Comparison of ENCODE assay signal across 17 cellular contexts in the genomic region with DNA sequence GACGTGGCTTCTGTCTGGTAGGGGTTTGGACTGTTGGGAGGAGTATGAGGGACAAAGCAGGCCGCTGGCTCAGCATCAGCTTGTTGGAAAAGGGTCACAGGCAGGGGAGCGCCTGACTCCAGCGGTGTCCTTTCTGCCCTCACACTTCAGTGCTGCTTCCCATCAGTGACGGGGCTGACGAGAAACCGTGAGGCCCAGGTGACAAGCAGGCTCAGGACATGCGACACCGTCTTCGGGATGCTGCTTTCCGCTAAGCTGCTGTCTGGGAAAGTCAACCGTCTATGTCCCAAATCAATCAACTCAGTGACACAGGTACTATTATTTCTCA.
"Had no signal": no experiment of that assay in that cellular context is flagged by ENCODE, and none has a peak within 500 bp of the region (broad histone marks: within the 10 kb centered on the region; RNA-seq: fewer than 3 reads in every experiment).

No MANE protein-coding gene starts in this region.

- H3K4me1 Mint-ChIP-seq: activated naive CD4-positive, alpha-beta T cell treated with anti-CD3 and anti-CD28 coated beads, Interleukin-2, amount 50 U/mL, for 24 hours had no signal

- H3K4me1 ChIP-seq: adrenal gland had no signal

- H3K4me3 Mint-ChIP-seq: activated naive CD4-positive, alpha-beta T cell treated with anti-CD3 and anti-CD28 coated beads, Interleukin-2, amount 50 U/mL, for 24 hours had no signal

- H3K9me3 ChIP-seq: adrenal gland, esophagus squamous epithelium, transverse colon had no signal

- H3K4me3 ChIP-seq: adrenal gland, esophagus squamous epithelium, transverse colon had no signal

- H3K27ac ChIP-seq: adrenal gland had no signal

- H3K9me3 Mint-ChIP-seq: activated naive CD4-positive, alpha-beta T cell treated with anti-CD3 and anti-CD28 coated beads, Interleukin-2, amount 50 U/mL, for 24 hours had no signal

- ATAC-seq: activated CD4-positive, CD25-positive, alpha-beta regulatory T cell treated with anti-CD3 and anti-CD28 coated beads, Interleukin-2, amount 50 U/mL, for 24 hours had no signal

- H3K27me3 Mint-ChIP-seq: activated naive CD4-positive, alpha-beta T cell treated with anti-CD3 and anti-CD28 coated beads, Interleukin-2, amount 50 U/mL, for 24 hours had no signal

- H3K27me3 ChIP-seq: adrenal gland, esophagus squamous epithelium, transverse colon had no signal

- H3K27ac Mint-ChIP-seq: activated naive CD4-positive, alpha-beta T cell treated with anti-CD3 and anti-CD28 coated beads, Interleukin-2, amount 50 U/mL, for 24 hours had no signal

- DNase-seq: activated effector memory CD4-positive, alpha-beta T cell treated with Interleukin-2 at 50 U/mL for 16 hours; activated T-cell treated with anti-CD3 and anti-CD28 coated beads, Interleukin-2, amount 50 U/mL, for 1 hour; cortex of kidney; effector CD8-positive, alpha-beta T cell; esophagus squamous epithelium; hypothalamus; kidney; mesendoderm; stimulated activated CD4-positive, alpha-beta T cell treated with anti-CD3 and anti-CD28 coated beads, Interleukin-2, amount 100 ng/mL, for 48 hours; stimulated activated naive CD4-positive, alpha-beta T cell; substantia nigra; T-helper 1 cell; T1000; transverse colon had no signal
